12 cellular contexts compared by ENCODE assay signal in genomic region chr1:40057310-40058030, GRCh38. TPM values are rescaled to one million over a fixed set of nuclear protein-coding genes. Genes with fewer than 3 reads are reported as not detected.
DNase-seq lines count a peak whose midpoint lies in the region; ATAC-seq, FAIRE-seq and TF ChIP-seq lines count a peak whose summit lies in the region.
"Had no signal": no experiment of that assay in that cellular context is flagged by ENCODE, and none has a peak within 500 bp of the region (broad histone marks: within the 10 kb centered on the region; RNA-seq: fewer than 3 reads in every experiment).

No MANE protein-coding gene starts in this region.

- peaks cover 83% of the 10 kb centered on the region for H3K36me3 Mint-ChIP-seq in activated naive CD8-positive, alpha-beta T cell treated with anti-CD3 and anti-CD28 coated beads for 36 hours
- H3K36me3 Mint-ChIP-seq in mesothelial cell of epicardium = peaks cover 10% of the 10 kb centered on the region

- H3K4me3 Mint-ChIP-seq in activated naive CD8-positive, alpha-beta T cell treated with anti-CD3 and anti-CD28 coated beads for 36 hours = no peak overlapping the region
- no peak overlapping the region for H3K4me3 Mint-ChIP-seq in mesothelial cell of epicardium

- ATAC-seq in GM18511 (IDR thresholded peaks at IDR 0.05; ENCODE audit: unreplicated experiment) (no peak), HG03108 (IDR thresholded peaks at IDR 0.05; ENCODE audit: unreplicated experiment) (no peak), HG02763 (IDR thresholded peaks at IDR 0.05; ENCODE audit: unreplicated experiment) (no peak)

- H3K4me1 ChIP-seq in HEK293 (ENCODE audit: control insufficient read depth, insufficient read depth, low read length) = 0 out of 2 replicates have a peak, but pooled peaks cover 11% of the 10 kb centered on the region

- TF ChIP-seq CTCF in HEK293 (tag by site-specific recombination; IDR thresholded peaks at IDR 0.05) = no peak
- no peak for TF ChIP-seq CTCF in mesothelial cell of epicardium (IDR thresholded peaks at IDR 0.05; ENCODE audit: unreplicated experiment)

- H3K9me3 Mint-ChIP-seq in activated naive CD8-positive, alpha-beta T cell treated with anti-CD3 and anti-CD28 coated beads for 36 hours = no peaks in the 10 kb centered on the region
- no peaks in the 10 kb centered on the region for H3K9me3 Mint-ChIP-seq in mesothelial cell of epicardium

- no peak for FAIRE-seq in urothelium cell line (lab: Jason Lieb, UNC)
- FAIRE-seq: bronchial epithelial cell, frontal cortex had no signal

- no peak overlapping the region for H3K4me3 ChIP-seq in HEK293 (ENCODE audit: low read depth, low read length)
- H3K4me3 ChIP-seq: skin epidermis had no signal

- H3K27ac ChIP-seq in HEK293 (ENCODE audit: extremely low read depth, low read depth, low read length) = no peak overlapping the region

- H3K36me3 ChIP-seq in HEK293 (ENCODE audit: control insufficient read depth in 2 of 2, insufficient read depth in 1 of 2, low read length in 2 of 2) = peaks cover 21 to 53% of the 10 kb centered on the region in 2 experiments

- H3K4me1 Mint-ChIP-seq in activated naive CD8-positive, alpha-beta T cell treated with anti-CD3 and anti-CD28 coated beads for 36 hours = peaks cover 87% of the 10 kb centered on the region
- peaks cover 26% of the 10 kb centered on the region for H3K4me1 Mint-ChIP-seq in mesothelial cell of epicardium

- DNase-seq in A172 (ENCODE audit: low spot score) (peak; percentile 11), mesothelial cell of epicardium (ENCODE audit: low spot score in 2 of 2, unreplicated experiment in 2 of 2) (no peak), urothelium cell line (ENCODE audit: low spot score) (no peak)
- DNase-seq in activated naive CD8-positive, alpha-beta T cell treated with anti-CD3 and anti-CD28 coated beads for 36 hours = no peak
- DNase-seq: NCI-H1092 had no signal

- POLR2A ChIA-PET in HEK293 (lab: Yijun Ruan, JAX) = interaction anchor here (1.1 kb wide), 1 partner anchor 17 kb away, joined by 3 read pairs; the partner anchor contains the start of gene CAP1

- no peaks in the 10 kb centered on the region for H3K9me3 ChIP-seq in HEK293 (ENCODE audit: control insufficient read depth, insufficient read depth, low read depth, low read length)

- CTCF ChIA-PET in HEK293 (lab: Yijun Ruan, JAX) = interaction anchor here (0.9 to 1.6 kb wide), 2 partner anchors 22 to 281 kb away, joined by 3 read pairs; no protein-coding TSS in a partner anchor

- H3K27me3 Mint-ChIP-seq in activated naive CD8-positive, alpha-beta T cell treated with anti-CD3 and anti-CD28 coated beads for 36 hours = no peaks in the 10 kb centered on the region
- H3K27me3 Mint-ChIP-seq in mesothelial cell of epicardium (ENCODE audit: low read depth) = no peaks in the 10 kb centered on the region

- peak overlapping the region; percentile 95 for H3K27ac Mint-ChIP-seq in activated naive CD8-positive, alpha-beta T cell treated with anti-CD3 and anti-CD28 coated beads for 36 hours
- peak overlapping the region; percentile 54 for H3K27ac Mint-ChIP-seq in mesothelial cell of epicardium

TF ChIP-seq in HEK293, 187 proteins besides CTCF, POLR2A, EP300 and RAD21:
- TF ChIP-seq ZNF121 (tag by site-specific recombination; IDR thresholded peaks at IDR 0.05) (no peak), ZNF138 (tag by site-specific recombination; IDR thresholded peaks at IDR 0.05; ENCODE audit: borderline replicate concordance) (no peak), ZNF600 (tag by site-specific recombination; IDR thresholded peaks at IDR 0.05) (peak; percentile 30; the same call in 1 of the 2 replicates), ZNF214 (tag by site-specific recombination; IDR thresholded peaks at IDR 0.05; ENCODE audit: borderline replicate concordance) (no peak), ZNF548 (tag by site-specific recombination; IDR thresholded peaks at IDR 0.05) (no peak), ZNF350 (tag by site-specific recombination; IDR thresholded peaks at IDR 0.05) (no peak), KLF17 (tag by site-specific recombination; IDR thresholded peaks at IDR 0.05) (no peak), FEZF1 (tag by site-specific recombination; IDR thresholded peaks at IDR 0.05) (no peak), ZNF354C (tag by site-specific recombination; IDR thresholded peaks at IDR 0.05; ENCODE audit: borderline replicate concordance, low read depth) (no peak)

RNA-seq across cellular contexts. Expression of gene CAP1, which starts 16.9 kb away (rescaled TPM):
- total RNA-seq in A172 (2014; rRNA removed; shearing (Covaris generic)) = 386 and 407 TPM in 2 replicates
- 100 to 1,000 TPM; 483 to 504 TPM for total RNA-seq in activated naive CD8-positive, alpha-beta T cell treated with anti-CD3 and anti-CD28 coated beads for 36 hours
- 141 to 146 TPM (median 143 TPM) in 3 replicates for total RNA-seq in mesothelial cell of epicardium

RNA-seq across cellular contexts. Expression of gene PPT1, which starts 39.6 kb away (rescaled TPM):
- 78.7 and 88.3 TPM in 2 replicates for total RNA-seq in A172 (2014; rRNA removed; shearing (Covaris generic))
- 10 to 100 TPM; 87.5 to 93.7 TPM for total RNA-seq in activated naive CD8-positive, alpha-beta T cell treated with anti-CD3 and anti-CD28 coated beads for 36 hours
- total RNA-seq in mesothelial cell of epicardium = 81.8 to 90.9 TPM (median 85.3 TPM) in 3 replicates
